ENCODE assay signal across 9 cellular contexts in genomic region chr14:50542941-50543418, GRCh38. TPM values are rescaled to one million over a fixed set of nuclear protein-coding genes. Genes with fewer than 3 reads are reported as not detected.
A peak's percentile ranks its signal among the peaks of the same experiment; 100 is the strongest.
DNase-seq lines count a peak whose midpoint lies in the region; ATAC-seq, FAIRE-seq and TF ChIP-seq lines count a peak whose summit lies in the region.
"Had no signal": no experiment of that assay in that cellular context is flagged by ENCODE, and none has a peak within 500 bp of the region (broad histone marks: within the 10 kb centered on the region; RNA-seq: fewer than 3 reads in every experiment).

No MANE protein-coding gene starts in this region.

- in situ Hi-C loops in K562 (cut with MboI) = loop anchor here (5.0 to 25.0 kb wide), 2 partner anchors 234 to 681 kb away; partner anchors contain the start of gene NEMF

- peak; percentile 21 to 53; a peak in 3 of 4 replicates for TF ChIP-seq RAD21 in K562 (CRISPR knock-in tag; conservative IDR thresholded peaks at IDR 0.05 in 1 of 2, IDR thresholded peaks at IDR 0.05 in 1 of 2)

- H3K4me1 Mint-ChIP-seq in CD8-positive, alpha-beta T cell (ENCODE audit: low read depth) = peaks cover 11% of the 10 kb centered on the region

- no TSS peak for BruUV-seq in K562 (replicated peaks; lab: Mats Ljungman, UMichigan)

- FAIRE-seq in K562 (lab: Jason Lieb, UNC) = peak; percentile 90

- no peaks in the 10 kb centered on the region for H3K9me1 ChIP-seq in K562 (ENCODE audit: control insufficient read depth, insufficient read depth, low read length)

- no peaks in the 10 kb centered on the region for H3K27me3 ChIP-seq in CD8-positive, alpha-beta T cell (ENCODE audit: insufficient read depth, low read length)
- H3K27me3 ChIP-seq in OCI-LY1 (ENCODE audit: insufficient read depth, low read length) = no peaks in the 10 kb centered on the region
- H3K27me3 ChIP-seq in K562 (ENCODE audit: control insufficient read depth in 2 of 2, insufficient read depth in 2 of 2, low read length in 2 of 2) = no peaks in the 10 kb centered on the region; a peak in 1 of 5 replicates
- H3K27me3 ChIP-seq in testis = no peaks in the 10 kb centered on the region

- no peaks in the 10 kb centered on the region for H3K36me3 Mint-ChIP-seq in CD8-positive, alpha-beta T cell
- H3K36me3 Mint-ChIP-seq: IgD-negative memory B cell had no signal

- H3K79me2 ChIP-seq in OCI-LY1 (ENCODE audit: insufficient read depth, low read length) (no peaks in the 10 kb centered on the region), K562 (ENCODE audit: control insufficient read depth, insufficient read depth, low read length) (no peaks in the 10 kb centered on the region)

- H2AFZ ChIP-seq in OCI-LY1 (ENCODE audit: low read length) (no peak overlapping the region), K562 (ENCODE audit: low read depth, low read length) (peak overlapping the region; percentile 51)

- CTCF ChIA-PET in CD8-positive, alpha-beta T cell (lab: Charles Lee) = interaction anchor here (0.6 to 3.8 kb wide), 20 partner anchors 11 to 324 kb away, joined by 3 to 26 read pairs (median 3); partner anchors contain the start of gene MAP4K5
- CTCF ChIA-PET in K562 (lab: Yijun Ruan, JAX; ENCODE audit: low intra/inter-chr PET ratio) = no interaction called here

- H3K27ac ChIP-seq in CD8-positive, alpha-beta T cell (ENCODE audit: low read depth, low read length) = no peak overlapping the region
- H3K27ac ChIP-seq in OCI-LY1 (ENCODE audit: low read depth, low read length, poor library complexity, severe bottlenecking) (no peak overlapping the region), K562 (ENCODE audit: extremely low read depth, low read depth, low read length) (no peak overlapping the region), testis (no peak overlapping the region)

- H3K4me2 ChIP-seq in OCI-LY1 (ENCODE audit: low read length) (no peak overlapping the region; the same call in 1 of the 2 replicates), K562 (ENCODE audit: insufficient read depth, low read length) (no peak overlapping the region)

- TF ChIP-seq EP300 in K562 (IDR thresholded peaks at IDR 0.05; ENCODE audit: low read length) = no peak

- H3K36me3 ChIP-seq in CD8-positive, alpha-beta T cell (ENCODE audit: insufficient read depth, low read length) = no peaks in the 10 kb centered on the region
- no peaks in the 10 kb centered on the region for H3K36me3 ChIP-seq in OCI-LY1 (ENCODE audit: insufficient read depth, low read length)
- H3K36me3 ChIP-seq in K562 (ENCODE audit: control insufficient read depth, insufficient read depth, low read length) = no peaks in the 10 kb centered on the region
- no peaks in the 10 kb centered on the region for H3K36me3 ChIP-seq in testis (ENCODE audit: low read depth, missing control alignments)

- H4K20me1 ChIP-seq in OCI-LY1 (ENCODE audit: insufficient read depth, low read length) (no peaks in the 10 kb centered on the region), K562 (replicated peaks; ENCODE audit: control insufficient read depth, insufficient read depth, low read length) (no peaks in the 10 kb centered on the region)

- intact Hi-C loops in CD8-positive, alpha-beta T cell (cut with DNase I, micrococcal nuclease) = loop anchor here (1.0 to 10.0 kb wide), 6 partner anchors 176 to 318 kb away; no protein-coding TSS in a partner anchor
- intact Hi-C loops in K562 (cut with micrococcal nuclease) (loop anchor here (2.0 kb wide), 1 partner anchor 230 kb away; no protein-coding TSS in a partner anchor), testis (cut with DNase I; ENCODE audit: low total_unique reads) (no loop called here)

- no peak overlapping the region for H3K27ac Mint-ChIP-seq in CD8-positive, alpha-beta T cell
- H3K27ac Mint-ChIP-seq: IgD-negative memory B cell had no signal

- TF ChIP-seq POLR2A in K562 (conservative IDR thresholded peaks at IDR 0.05) = no peak
- TF ChIP-seq POLR2A in testis (IDR thresholded peaks at IDR 0.05) = no peak

- POLR2A ChIA-PET in CD8-positive, alpha-beta T cell (lab: Charles Lee) = interaction anchor here (0.5 kb wide), 1 partner anchor 209 kb away, joined by 3 read pairs; no protein-coding TSS in a partner anchor
- POLR2A ChIA-PET in K562 (lab: Yijun Ruan, JAX) = no interaction called here

- H3K27me3 Mint-ChIP-seq in CD8-positive, alpha-beta T cell (ENCODE audit: low read depth) = no peaks in the 10 kb centered on the region

- H3K4me1 ChIP-seq in CD8-positive, alpha-beta T cell (ENCODE audit: insufficient read depth, low read length) = peaks cover 5% of the 10 kb centered on the region
- H3K4me1 ChIP-seq in OCI-LY1 (ENCODE audit: insufficient read depth, low read length, severe bottlenecking) (peaks cover 9% of the 10 kb centered on the region), K562 (replicated peaks in 1 of 2; ENCODE audit: control insufficient read depth in 2 of 2, insufficient read depth in 2 of 2, low read length in 2 of 2) (no peaks in the 10 kb centered on the region), testis (no peaks in the 10 kb centered on the region)

- peak in 4 of 7 experiments; percentile 19 to 30 (median 25) for DNase-seq in CD8-positive, alpha-beta T cell
- DNase-seq in Kasumi-1 (lab: John Stamatoyannopoulos, UW) = peak; percentile 71 to 81
- DNase-seq in K562 (ENCODE audit: extremely low read depth in 1 of 4, low spot score in 3 of 4) = peak; percentile 23 to 48 (median 27)
- DNase-seq in kidney tubule cell (ENCODE audit: low spot score) = peak; percentile 80
- peak; percentile 56 for DNase-seq in testis
- DNase-seq in ureter (ENCODE audit: low spot score) = no peak

- TF ChIP-seq CTCF in CD8-positive, alpha-beta T cell (IDR thresholded peaks at IDR 0.05) = peak; percentile 47
- TF ChIP-seq CTCF in OCI-LY1 (IDR thresholded peaks at IDR 0.05; ENCODE audit: low read length) = peak; percentile 70
- peak; percentile 14 to 55 (median 51); a peak in 5 of 6 replicates for TF ChIP-seq CTCF in K562 (IDR thresholded peaks at IDR 0.05 in 2 of 3, conservative IDR thresholded peaks at IDR 0.05 in 1 of 3; ENCODE audit: insufficient read depth in 2 of 3, low read depth in 1 of 3, low read length in 3 of 3)
- peak; percentile 29 to 43 (median 40) for TF ChIP-seq CTCF in testis (IDR thresholded peaks at IDR 0.05)

- ATAC-seq in CD8-positive, alpha-beta T cell = peak; percentile 81
- peak; percentile 77 for ATAC-seq in GM18873 (IDR thresholded peaks at IDR 0.05; ENCODE audit: low FRiP score, unreplicated experiment)
- ATAC-seq in K562 = peak; percentile 77

- H3K9ac ChIP-seq in OCI-LY1 (ENCODE audit: low read length) (no peak overlapping the region), K562 (ENCODE audit: insufficient read depth in 1 of 2, low read depth in 2 of 2, low read length in 2 of 2) (no peak overlapping the region)

- H3K4me3 ChIP-seq in CD8-positive, alpha-beta T cell (ENCODE audit: low read depth, low read length) = no peak overlapping the region
- H3K4me3 ChIP-seq in OCI-LY1 (ENCODE audit: low read depth, low read length, poor library complexity, severe bottlenecking) (no peak overlapping the region), K562 (no peak overlapping the region), testis (no peak overlapping the region)

- H3K9me2 ChIP-seq in OCI-LY1 (ENCODE audit: low read depth, low read length) = no peaks in the 10 kb centered on the region

- no peaks in the 10 kb centered on the region for H3F3A ChIP-seq in OCI-LY1 (ENCODE audit: insufficient read depth, low read length)

- H3K9me3 Mint-ChIP-seq in CD8-positive, alpha-beta T cell = peaks cover 2% of the 10 kb centered on the region

- WGBS in K562 (ENCODE audit: insufficient coverage, low coverage, missing lambda C conversion rate) = 0% methylated on average over 2 of the region's 2 CpGs
- 25 to 55% methylated on average over 2 of the region's 2 CpGs for WGBS in testis, 2 donors

- H3K9me3 ChIP-seq in CD8-positive, alpha-beta T cell (ENCODE audit: low read length) = no peaks in the 10 kb centered on the region
- H3K9me3 ChIP-seq in OCI-LY1 (ENCODE audit: low read length) (no peaks in the 10 kb centered on the region), K562 (replicated peaks; ENCODE audit: control insufficient read depth, insufficient read depth, low read depth, low read length) (no peaks in the 10 kb centered on the region), testis (no peaks in the 10 kb centered on the region)

- H3K4me3 Mint-ChIP-seq in CD8-positive, alpha-beta T cell = no peak overlapping the region
- H3K4me3 Mint-ChIP-seq: IgD-negative memory B cell had no signal

RNA-seq across cellular contexts. Expression of gene MAP4K5, which starts 10.6 kb away (rescaled TPM):
- total RNA-seq in CD8-positive, alpha-beta T cell = 10 to 100 TPM; 32.0 to 32.7 TPM
- total RNA-seq in K562 (2011; cell fraction: chromatin; rRNA removed; ENCODE audit: low replicate concordance) = 21.0 and 65.4 TPM in 2 replicates
- total RNA-seq in K562 (2011; cell fraction: nucleolus; rRNA removed) = 8.8 and 10.7 TPM in 2 replicates
- total RNA-seq in K562 (2011; cell fraction: nucleoplasm; rRNA removed) = 26.3 and 31.1 TPM in 2 replicates
- total RNA-seq in K562 (2014; rRNA removed) = 29.4 and 39.5 TPM in 2 replicates
- total RNA-seq in K562 (2014; rRNA removed; fragmentation: Illumina TruSeq; extraction: Trizol) = 18.0 and 18.4 TPM in 2 replicates
- 17.2 and 18.1 TPM in 2 replicates for total RNA-seq in K562 (2015; rRNA removed; fragmentation: Illumina TruSeq; extraction: Trizol)
- total RNA-seq in K562 (2021) = 23.9 and 24.7 TPM in 2 replicates
- polyA plus RNA-seq in K562 (2011; rRNA removed) = 12.2 and 14.4 TPM in 2 replicates
- 4.4 and 5.2 TPM in 2 replicates for polyA plus RNA-seq in K562 (2011; cell fraction: cytosol; rRNA removed)
- 17.6 and 24.7 TPM in 2 replicates for polyA plus RNA-seq in K562 (2011; cell fraction: nucleus; rRNA removed)
- polyA plus RNA-seq in K562 (2012) = 8.9 and 15.0 TPM in 2 replicates
- polyA plus RNA-seq in K562 (2014; fragmentation: Illumina TruSeq; extraction: Trizol) = 15.2 and 18.0 TPM in 2 replicates
- 1 to 10 TPM; 5.9 TPM for polyA plus RNA-seq in K562 (2014; fragmentation: Nextera tagmentation; extraction: Ambion mirVana)
- 25.8 and 28.0 TPM in 2 replicates for polyA plus RNA-seq in K562 (2014; rRNA removed)
- polyA minus RNA-seq in K562 (2011; rRNA and poly(A)+ RNA removed) = 13.3 and 14.9 TPM in 2 replicates
- 6.4 and 8.5 TPM in 2 replicates for polyA minus RNA-seq in K562 (2011; cell fraction: cytosol; rRNA and poly(A)+ RNA removed)
- polyA minus RNA-seq in K562 (2011; cell fraction: nucleus; rRNA and poly(A)+ RNA removed) = 28.8 and 38.8 TPM in 2 replicates
- 10 to 100 TPM; 60.4 to 67.0 TPM for total RNA-seq in testis
- polyA plus RNA-seq in testis (ENCODE audit: insufficient read depth, low read depth, low replicate concordance) = 15.2 TPM
- 71.8 TPM for total RNA-seq in ureter

RNA-seq across cellular contexts. Expression of gene ATL1, which starts 17.0 kb away (rescaled TPM):
- 1 to 10 TPM; 1.4 to 4.0 TPM for total RNA-seq in CD8-positive, alpha-beta T cell
- not detected in 2 replicates for total RNA-seq in K562 (2011; cell fraction: chromatin; rRNA removed; ENCODE audit: low replicate concordance)
- total RNA-seq in K562 (2011; cell fraction: nucleolus; rRNA removed) = not detected in 2 replicates
- total RNA-seq in K562 (2011; cell fraction: nucleoplasm; rRNA removed) = not detected in 2 replicates
- total RNA-seq in K562 (2014; rRNA removed) (not detected in 2 replicates), K562 (2014; rRNA removed; fragmentation: Illumina TruSeq; extraction: Trizol) (0.07 TPM in 1 of 2 replicates, not detected in the other), K562 (2015; rRNA removed; fragmentation: Illumina TruSeq; extraction: Trizol) (not detected in 2 replicates), K562 (2021) (0.16 TPM in 1 of 2 replicates, not detected in the other), testis (10 to 100 TPM in 1 of 2 donors, 1 to 10 TPM in 1; 10.0 to 14.4 TPM), ureter (8.8 TPM)
- polyA plus RNA-seq in K562 (2011; rRNA removed) (0.15 TPM in 1 of 2 replicates, not detected in the other), K562 (2014; fragmentation: Illumina TruSeq; extraction: Trizol) (0.04 TPM in 1 of 2 replicates, not detected in the other), K562 (2014; fragmentation: Nextera tagmentation; extraction: Ambion mirVana) (under 1 TPM; 0.07 to 0.15 TPM), K562 (2014; rRNA removed) (not detected in 2 replicates), testis (ENCODE audit: insufficient read depth, low read depth, low replicate concordance) (25.1 TPM)
- polyA plus RNA-seq in K562 (2011; cell fraction: cytosol; rRNA removed) = not detected in 2 replicates
- polyA plus RNA-seq in K562 (2011; cell fraction: nucleus; rRNA removed) = not detected in 2 replicates
- 0.33 and 0.35 TPM in 2 replicates for polyA plus RNA-seq in K562 (2012)
- 0.45 TPM in 1 of 2 replicates, not detected in the other for polyA minus RNA-seq in K562 (2011; rRNA and poly(A)+ RNA removed)
- not detected in 2 replicates for polyA minus RNA-seq in K562 (2011; cell fraction: cytosol; rRNA and poly(A)+ RNA removed)
- polyA minus RNA-seq in K562 (2011; cell fraction: nucleus; rRNA and poly(A)+ RNA removed) = not detected in 2 replicates
